Comparison of ENCODE assay signal across 8 cellular contexts in genomic region chr22:43883012-43883661, GRCh38. TPM values are rescaled to one million over a fixed set of nuclear protein-coding genes. Genes with fewer than 3 reads are reported as not detected.
DNase-seq lines count a peak whose midpoint lies in the region; ATAC-seq and TF ChIP-seq lines count a peak whose summit lies in the region.

No MANE protein-coding gene starts in this region.

- TF ChIP-seq POLR2A in prostate gland (IDR thresholded peaks at IDR 0.05), result no peak

- H3K9me3 ChIP-seq in NT2/D1 (ENCODE audit: insufficient read depth, low read length), result no peaks in the 10 kb centered on the region
- no peaks in the 10 kb centered on the region for H3K9me3 ChIP-seq in prostate gland

- H3K4me3 ChIP-seq in HL-60 (replicated peaks; ENCODE audit: insufficient read depth, low read length) (no peak overlapping the region), NT2/D1 (ENCODE audit: insufficient read length, low read depth) (no peak overlapping the region), prostate gland (no peak overlapping the region)

- H3K9ac ChIP-seq in NT2/D1 (ENCODE audit: insufficient read length, low read depth), result no peak overlapping the region

- no peak overlapping the region for H3K27ac ChIP-seq in HL-60 (replicated peaks)
- no peak overlapping the region for H3K27ac ChIP-seq in prostate gland

- intact Hi-C loops in prostate gland (cut with DNase I), result loop anchor here (10.0 kb wide), 1 partner anchor 498 kb away; no protein-coding TSS in a partner anchor

- no peaks in the 10 kb centered on the region for H3K27me3 ChIP-seq in HL-60 (ENCODE audit: insufficient read depth, poor library complexity, severe bottlenecking)
- no peaks in the 10 kb centered on the region for H3K27me3 ChIP-seq in NT2/D1 (ENCODE audit: insufficient read depth, insufficient read length)
- H3K27me3 ChIP-seq in prostate gland (replicated peaks; ENCODE audit: insufficient read depth), result peaks cover 3% of the 10 kb centered on the region

- H3K36me3 ChIP-seq in NT2/D1 (ENCODE audit: insufficient read depth, insufficient read length, low read length) (no peaks in the 10 kb centered on the region), prostate gland (no peaks in the 10 kb centered on the region)

- DNase-seq in DMS 273 (lab: John Stamatoyannopoulos, UW; ENCODE audit: unreplicated experiment), result peak; percentile 81
- DNase-seq in HL-60 (ENCODE audit: low read depth in 1 of 2, low spot score in 1 of 2), result peak; percentile 47 to 66
- DNase-seq in NT2/D1 (ENCODE audit: low read depth, low spot score), result peak; percentile 82
- peak; percentile 21 for DNase-seq in activated T-cell treated with anti-CD3 and anti-CD28 coated beads for 4 hours
- DNase-seq in fibroblast of peridontal ligament (ENCODE audit: extremely low read depth), result peak; percentile 55
- peak; percentile 38 for DNase-seq in prostate gland (ENCODE audit: low spot score)

- no peak for ATAC-seq in GM21381 (IDR thresholded peaks at IDR 0.05; ENCODE audit: unreplicated experiment)
- no peak for ATAC-seq in HG02759 (IDR thresholded peaks at IDR 0.05; ENCODE audit: unreplicated experiment)

- H3K4me1 ChIP-seq in NT2/D1 (ENCODE audit: insufficient read depth, insufficient read length) (peaks cover 5% of the 10 kb centered on the region), prostate gland (replicated peaks) (no peaks in the 10 kb centered on the region)

- WGBS in prostate gland, result 40% methylated on average over 12 of the region's 14 CpGs

- TF ChIP-seq CTCF in HL-60 (IDR thresholded peaks at IDR 0.05; ENCODE audit: insufficient read depth, low read length), result peak; percentile 64
- peak in 3 of 4 experiments; percentile 17 to 36 (median 23) for TF ChIP-seq CTCF in prostate gland (IDR thresholded peaks at IDR 0.05)

RNA-seq across cellular contexts. Expression of gene PNPLA5, which starts 8.7 kb away (rescaled TPM):
- not detected for total RNA-seq in prostate gland

RNA-seq across cellular contexts. Expression of gene SULT4A1, which starts 20.8 kb away (rescaled TPM):
- total RNA-seq in prostate gland, result 1 to 10 TPM in 1 of 2 donors, under 1 TPM in 1; 0.14 to 3.3 TPM

RNA-seq across cellular contexts. Expression of gene PNPLA3, which starts 40.5 kb away (rescaled TPM):
- under 1 TPM; 0.14 to 0.28 TPM for total RNA-seq in prostate gland

Comparison
In these comparisons a context has a peak if more than half of its experiments do, and no peak if none do; other contexts are left out.
1. DNase-seq: peak in every context shown above with its lines; median percentile 82 in NT2/D1; 81 in DMS 273; 56 in HL-60; 55 in fibroblast of peridontal ligament; 38 in prostate gland; 21 in activated T-cell treated with anti-CD3 and anti-CD28 coated beads for 4 hours.